In genomic region chr13:52617070-52618060, GRCh38 we compare ENCODE assay signal across 8 cellular contexts. TPM values are rescaled to one million over a fixed set of nuclear protein-coding genes. Genes with fewer than 3 reads are reported as not detected.
DNase-seq lines count a peak whose midpoint lies in the region; ATAC-seq and TF ChIP-seq lines count a peak whose summit lies in the region.

No MANE protein-coding gene starts in this region.

- H3K4me1 ChIP-seq in adrenal gland (replicated peaks in 1 of 2) (peaks cover 3 to 5% of the 10 kb centered on the region in 2 donors), left ventricle myocardium inferior (peaks cover 26% of the 10 kb centered on the region), prostate gland (replicated peaks) (no peaks in the 10 kb centered on the region)

- DNase-seq in GM13977 (ENCODE audit: low spot score) (peak; percentile 79), NCI-H1436 treated with DMSO at 0.1 percent for 48 hours (lab: John Stamatoyannopoulos, UW) (peak; percentile 29), SW480 (ENCODE audit: low spot score) (peak; percentile 91), adrenal gland (peak; percentile 70 to 91 (median 80)), left ventricle myocardium inferior (peak; percentile 73), prostate gland (ENCODE audit: low spot score) (peak; percentile 65), ureter (ENCODE audit: low spot score) (peak; percentile 88)

- in situ Hi-C loops in GM13977 (cut with MboI; ENCODE audit: low pct_unique_long_range_greater_than_20kb, low sequenced_read_pairs, unreplicated experiment), result no loop called here

- H3K4me3 ChIP-seq in adrenal gland (peak overlapping the region in 3 of 4 donors; percentile 66 to 80 (median 78)), left ventricle myocardium inferior (peak overlapping the region; percentile 79), prostate gland (peak overlapping the region; percentile 49 to 58)

- 0 to 1% (median 0%) methylated on average over 21 to 51 of the region's 51 CpGs for WGBS in adrenal gland, 4 donors
- under 1% methylated on average over 51 of the region's 51 CpGs for WGBS in prostate gland

- intact Hi-C loops in adrenal gland (cut with DNase I), result no loop called here
- intact Hi-C loops in left ventricle myocardium inferior (cut with micrococcal nuclease), result no loop called here
- intact Hi-C loops in prostate gland (cut with DNase I), result loop anchor here (5.0 kb wide), 1 partner anchor 35 kb away; the partner anchor contains the start of gene SUGT1

- peak overlapping the region in 4 of 5 donors; percentile 38 to 87 (median 70) for H3K27ac ChIP-seq in adrenal gland
- H3K27ac ChIP-seq in left ventricle myocardium inferior (replicated peaks), result peak overlapping the region; percentile 86
- peak overlapping the region; percentile 76 to 87 for H3K27ac ChIP-seq in prostate gland

- peak; percentile 93 for ATAC-seq in HG02852 (IDR thresholded peaks at IDR 0.05; ENCODE audit: unreplicated experiment)

- no peaks in the 10 kb centered on the region for H3K9me3 ChIP-seq in adrenal gland (replicated peaks in 1 of 3)
- H3K9me3 ChIP-seq in left ventricle myocardium inferior (replicated peaks), result no peaks in the 10 kb centered on the region
- no peaks in the 10 kb centered on the region for H3K9me3 ChIP-seq in prostate gland

- H3K27me3 ChIP-seq in adrenal gland (no peaks in the 10 kb centered on the region), left ventricle myocardium inferior (ENCODE audit: low read depth) (no peaks in the 10 kb centered on the region), prostate gland (replicated peaks; ENCODE audit: insufficient read depth) (no peaks in the 10 kb centered on the region)

- H3K36me3 ChIP-seq in adrenal gland (replicated peaks in 1 of 2), result no peaks in the 10 kb centered on the region
- H3K36me3 ChIP-seq in left ventricle myocardium inferior, result peaks cover 6% of the 10 kb centered on the region
- H3K36me3 ChIP-seq in prostate gland, result no peaks in the 10 kb centered on the region

- no peak for TF ChIP-seq CTCF in GM13977 (IDR thresholded peaks at IDR 0.05; ENCODE audit: extremely low read depth, insufficient read depth, missing control alignments)
- no peak for TF ChIP-seq CTCF in adrenal gland (IDR thresholded peaks at IDR 0.05)
- no peak for TF ChIP-seq CTCF in left ventricle myocardium inferior (IDR thresholded peaks at IDR 0.05; ENCODE audit: borderline replicate concordance)
- no peak for TF ChIP-seq CTCF in prostate gland (IDR thresholded peaks at IDR 0.05)

- TF ChIP-seq POLR2A in adrenal gland (IDR thresholded peaks at IDR 0.05) (peak; percentile 30 to 46), prostate gland (IDR thresholded peaks at IDR 0.05) (no peak)

RNA-seq across cellular contexts. Expression of gene HNRNPA1L2, which starts 24.9 kb away (rescaled TPM):
- total RNA-seq in adrenal gland (1 to 10 TPM; 1.5 to 5.5 (median 3.7) TPM), left ventricle myocardium inferior (3.2 TPM), prostate gland (1 to 10 TPM; 5.0 to 5.5 TPM), ureter (11.4 TPM)
- polyA plus RNA-seq in adrenal gland, result 10 to 100 TPM; 10.2 to 21.6 (median 18.3) TPM

RNA-seq across cellular contexts. Expression of gene SUGT1, which starts 35.3 kb away (rescaled TPM):
- total RNA-seq in adrenal gland (10 to 100 TPM; 27.1 to 66.9 (median 43.1) TPM), left ventricle myocardium inferior (57.8 TPM), prostate gland (10 to 100 TPM; 34.4 to 47.8 TPM), ureter (40.9 TPM)
- polyA plus RNA-seq in adrenal gland, result 10 to 100 TPM; 34.5 to 95.2 (median 38.9) TPM

Comparison
In these comparisons a context has a peak if more than half of its experiments do, and no peak if none do; other contexts are left out.
1. Peak in every context shown above with its lines: DNase-seq, ATAC-seq, H3K4me3 ChIP-seq and H3K27ac ChIP-seq.
2. DNase-seq: peak in every context shown above with its lines; median percentile 91 in SW480; 88 in ureter; 80 in adrenal gland; 79 in GM13977; 73 in left ventricle myocardium inferior; 65 in prostate gland; 29 in NCI-H1436 treated with DMSO at 0.1 percent for 48 hours.